ENCODE assay signal across 8 cellular contexts in the genomic region with DNA sequence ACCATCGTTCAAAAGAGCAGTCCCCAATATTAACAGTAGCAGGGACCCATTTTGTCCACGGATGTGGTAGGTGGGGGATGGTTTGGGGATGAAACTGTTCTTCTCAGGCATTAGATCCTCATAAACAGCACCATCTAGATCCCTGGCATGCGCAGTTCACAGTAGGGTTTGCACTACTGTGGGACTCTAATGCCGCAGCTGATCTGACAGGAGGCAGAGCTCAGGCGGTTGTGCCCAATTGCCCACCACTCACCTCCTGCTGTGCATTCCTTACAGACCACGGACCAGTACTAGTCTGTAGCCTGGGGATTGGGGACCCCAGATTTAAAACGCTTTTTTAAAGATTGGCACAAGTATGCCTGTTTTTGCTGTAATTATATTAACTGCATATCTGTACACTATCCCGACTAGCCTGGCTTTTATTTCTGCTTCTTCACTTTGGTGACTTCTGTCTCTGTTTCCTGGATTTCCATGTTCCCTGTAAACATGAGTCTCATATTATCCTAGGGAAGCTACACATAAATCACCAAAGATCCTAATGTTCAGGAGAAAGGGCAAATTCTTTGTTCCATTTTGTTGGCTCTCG.
DNase-seq lines count a peak whose midpoint lies in the region; ATAC-seq, FAIRE-seq and TF ChIP-seq lines count a peak whose summit lies in the region.

No MANE protein-coding gene starts in this region.

- H3K4me3 ChIP-seq in skeletal muscle satellite cell (ENCODE audit: low read length), result peak overlapping the region; percentile 52
- no peak overlapping the region for H3K4me3 ChIP-seq in BE2C (ENCODE audit: low read depth, low read length)

- TF ChIP-seq CTCF in BE2C (IDR thresholded peaks at IDR 0.05; ENCODE audit: low read depth, low read length), result no peak

- peak; percentile 66 for FAIRE-seq in G401.6 (lab: Jason Lieb, UNC)

- H3K4me1 ChIP-seq in skeletal muscle satellite cell (ENCODE audit: control insufficient read depth, insufficient read depth, low read length) (peaks cover 60% of the 10 kb centered on the region), BE2C (no peaks in the 10 kb centered on the region)

- H3K4me2 ChIP-seq in skeletal muscle satellite cell (ENCODE audit: low read length), result peak overlapping the region; percentile 78

- no peaks in the 10 kb centered on the region for H3K36me3 ChIP-seq in skeletal muscle satellite cell (ENCODE audit: insufficient read depth, low read length)
- H3K36me3 ChIP-seq in BE2C, result no peaks in the 10 kb centered on the region

- H3K27me3 ChIP-seq in skeletal muscle satellite cell (ENCODE audit: control insufficient read depth, insufficient read depth, low read length) (no peaks in the 10 kb centered on the region), BE2C (no peaks in the 10 kb centered on the region)

- intact Hi-C loops in left cardiac atrium (cut with DNase I) (loop anchor here in 1 of 2 donors (2.0 to 10.0 kb wide), 3 partner anchors 102 to 1425 kb away; partner anchors contain the start of gene KLF6), head of caudate nucleus (cut with DNase I) (no loop called here)

- ATAC-seq in SK-N-SH treated with all-trans-retinoic acid at 6 μM for 48 hours, result peak; percentile 66
- peak; percentile 14 to 35 for ATAC-seq in left cardiac atrium

- H3K9ac ChIP-seq in skeletal muscle satellite cell (ENCODE audit: low read depth, low read length), result peak overlapping the region; percentile 90

- DNase-seq in left cardiac atrium (no peak), head of caudate nucleus (no peak), NCI-H446 treated with DMSO at 0.1 percent for 48 hours (lab: John Stamatoyannopoulos, UW) (no peak), BE2C (no peak)
- DNase-seq in activated effector memory CD4-positive, alpha-beta T cell treated with Interleukin-2 at 50 U/mL for 16 hours, result no peak

- H3K9me3 ChIP-seq in skeletal muscle satellite cell (replicated peaks; ENCODE audit: low read length), result no peaks in the 10 kb centered on the region
- no peaks in the 10 kb centered on the region for H3K9me3 ChIP-seq in BE2C

TF ChIP-seq in SK-N-SH treated with all-trans-retinoic acid at 6 μM for 48 hours, 23 proteins besides CTCF, POLR2A, EP300 and RAD21:
- TF ChIP-seq CREB5 (CRISPR knock-in tag; IDR thresholded peaks at IDR 0.05; ENCODE audit: low read depth) (no peak), ZFP3 (CRISPR knock-in tag; IDR thresholded peaks at IDR 0.05) (0 out of 2 replicates have a peak, but pooled peaks have one; percentile 20)
